In the genomic region with DNA sequence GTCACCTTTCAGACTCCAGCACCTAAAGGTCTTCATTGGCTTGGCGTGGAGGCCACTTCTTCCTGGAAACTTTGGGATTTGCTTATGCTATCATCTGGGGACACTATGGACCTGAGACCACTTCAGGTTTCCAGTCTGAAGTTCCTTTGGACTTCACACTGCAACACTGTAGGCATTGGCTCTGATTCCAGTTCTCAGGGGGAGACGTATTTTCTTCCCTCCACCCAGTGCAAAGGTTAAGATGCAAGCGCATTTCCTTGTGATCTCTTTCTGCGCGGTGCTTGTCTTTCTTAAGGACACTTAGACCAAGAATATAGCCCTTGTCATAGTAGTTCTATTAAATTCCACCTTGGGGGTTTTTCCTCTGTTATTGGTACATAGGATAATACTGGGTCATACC, we compare ENCODE assay signal across 22 cellular contexts.
"Had no signal": no experiment of that assay in that cellular context is flagged by ENCODE, and none has a peak within 500 bp of the region (broad histone marks: within the 10 kb centered on the region; RNA-seq: fewer than 3 reads in every experiment).

No MANE protein-coding gene starts in this region.

- H3K9me3 ChIP-seq: esophagus muscularis mucosa, gastroesophageal sphincter, lower lobe of right lung had no signal

- H3K9me3 Mint-ChIP-seq: immature natural killer cell, mesothelial cell of epicardium had no signal

- H3K27ac Mint-ChIP-seq: immature natural killer cell, mesothelial cell of epicardium had no signal

- FAIRE-seq: endothelial cell of umbilical vein had no signal

- H3K4me1 Mint-ChIP-seq: immature natural killer cell, mesothelial cell of epicardium had no signal

- H3K36me3 ChIP-seq: esophagus muscularis mucosa, gastroesophageal sphincter, heart left ventricle, left lung, lower lobe of right lung had no signal

- H3K27ac ChIP-seq: coronary artery, dorsolateral prefrontal cortex, esophagus muscularis mucosa, foreskin keratinocyte, gastroesophageal sphincter, heart left ventricle, hepatocyte, left lung, lower lobe of right lung had no signal

- H3K36me3 Mint-ChIP-seq: immature natural killer cell, mesothelial cell of epicardium had no signal

- H3K4me1 ChIP-seq: esophagus muscularis mucosa, foreskin keratinocyte, gastroesophageal sphincter, heart left ventricle, left lung, lower lobe of right lung had no signal

- DNase-seq: cerebellar nuclear complex; dermis blood vessel endothelial cell; dorsolateral prefrontal cortex; effector CD4-positive, alpha-beta T cell; effector memory CD4-positive, alpha-beta T cell; foreskin keratinocyte; heart left ventricle; hypothalamus; immature natural killer cell; islet precursor cell; kidney; kidney glomerular epithelial cell; left lung; left ventricle myocardium superior; lower lobe of right lung; mesenchymal stem cell had no signal

- ATAC-seq: foreskin keratinocyte, gastroesophageal sphincter, heart left ventricle, left lung, left ventricle myocardium superior, lower lobe of right lung had no signal

- H3K4me3 Mint-ChIP-seq: immature natural killer cell, mesothelial cell of epicardium had no signal

- H3K4me3 ChIP-seq: coronary artery, dorsolateral prefrontal cortex, esophagus muscularis mucosa, gastroesophageal sphincter, heart left ventricle, hepatocyte, left lung, lower lobe of right lung had no signal

- H3K27me3 ChIP-seq: esophagus muscularis mucosa, foreskin keratinocyte, gastroesophageal sphincter, hepatocyte, left lung had no signal
